Comparison of ENCODE assay signal across 1 cellular context in genomic region chr21:36320421-36321324, GRCh38.
TF ChIP-seq lines count a peak whose summit lies in the region.

No MANE protein-coding gene starts in this region.

TF ChIP-seq in HepG2, 621 proteins besides CTCF, POLR2A, EP300 and RAD21 (continued from another document):
- TF ChIP-seq ZNF407 (CRISPR knock-in tag; IDR thresholded peaks at IDR 0.05; ENCODE audit: not compliant biosample characterization) (peak; percentile 54), KDM2A (CRISPR knock-in tag; IDR thresholded peaks at IDR 0.05; ENCODE audit: borderline replicate concordance, low read depth) (0 out of 2 replicates have a peak, but pooled peaks have one; percentile 5), NR2F1 (CRISPR knock-in tag; IDR thresholded peaks at IDR 0.05) (0 out of 4 replicates have a peak, but pooled peaks of 1 of the 2 experiments have one; percentile 19), SMYD3 (CRISPR knock-in tag; IDR thresholded peaks at IDR 0.05) (peak; percentile 44; the same call in 1 of the 2 replicates), ZNF503 (CRISPR knock-in tag; IDR thresholded peaks at IDR 0.05) (0 out of 2 replicates have a peak, but pooled peaks have one; percentile 30), MED1 (CRISPR knock-in tag; IDR thresholded peaks at IDR 0.05) (peak; percentile 42; the same call in 1 of the 2 replicates)
